ENCODE assay signal across 25 cellular contexts in the genomic region with DNA sequence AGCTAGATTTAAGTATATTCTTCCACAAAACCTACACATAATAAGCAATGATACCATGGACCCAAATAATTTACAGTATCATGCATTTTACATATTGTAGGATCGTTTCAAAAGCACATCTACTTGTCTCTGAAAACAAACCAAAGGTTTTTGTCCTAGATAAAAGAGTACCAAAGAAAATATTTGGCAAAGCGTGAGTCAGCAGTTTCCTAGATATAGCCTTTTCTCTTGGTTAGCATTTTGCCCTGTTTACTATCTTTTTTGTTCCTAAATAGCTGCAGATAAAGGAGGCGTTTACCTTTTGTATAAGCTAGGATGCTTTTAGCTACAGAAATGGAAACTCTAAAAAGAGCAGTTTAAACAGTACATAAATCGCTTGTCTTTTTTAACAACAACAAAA.
A peak's percentile ranks its signal among the peaks of the same experiment; 100 is the strongest.
DNase-seq lines count a peak whose midpoint lies in the region; ATAC-seq, FAIRE-seq and TF ChIP-seq lines count a peak whose summit lies in the region.
"Had no signal": no experiment of that assay in that cellular context is flagged by ENCODE, and none has a peak within 500 bp of the region (broad histone marks: within the 10 kb centered on the region; RNA-seq: fewer than 3 reads in every experiment).

No MANE protein-coding gene starts in this region.

- no peaks in the 10 kb centered on the region for H3K79me2 ChIP-seq in GM23338 (replicated peaks; ENCODE audit: insufficient read depth)
- H3K79me2 ChIP-seq in K562 (ENCODE audit: control insufficient read depth, insufficient read depth, low read length) = no peaks in the 10 kb centered on the region
- no peaks in the 10 kb centered on the region for H3K79me2 ChIP-seq in HepG2 (ENCODE audit: insufficient read depth, low read length)

- H3K27me3 Mint-ChIP-seq in GM23338 (ENCODE audit: insufficient read depth, low read depth, poor library complexity) = peaks cover 3% of the 10 kb centered on the region
- H3K27me3 Mint-ChIP-seq: B cell; effector memory CD8-positive, alpha-beta T cell; IgD-negative memory B cell had no signal

- no peak for TF ChIP-seq CTCF in GM23338 (conservative IDR thresholded peaks at IDR 0.05; ENCODE audit: low read depth in 2 of 2)
- TF ChIP-seq CTCF in K562 (IDR thresholded peaks at IDR 0.05 in 2 of 3, conservative IDR thresholded peaks at IDR 0.05 in 1 of 3; ENCODE audit: insufficient read depth in 2 of 3, low read depth in 1 of 3, low read length in 3 of 3) = no peak
- TF ChIP-seq CTCF in HepG2 (CRISPR knock-in tag; IDR thresholded peaks at IDR 0.05) = no peak

- POLR2A ChIA-PET in K562 (lab: Yijun Ruan, JAX) (no interaction called here), HepG2 (lab: Yijun Ruan, JAX) (no interaction called here)

- H3K9me1 ChIP-seq in K562 (ENCODE audit: control insufficient read depth, insufficient read depth, low read length) = no peaks in the 10 kb centered on the region

- no peak overlapping the region; the same call in 1 of the 2 replicates for H2AFZ ChIP-seq in GM23338
- H2AFZ ChIP-seq in K562 (ENCODE audit: low read depth, low read length) = no peak overlapping the region
- no peak overlapping the region for H2AFZ ChIP-seq in HepG2 (ENCODE audit: low read length)

- intact Hi-C loops in K562 (cut with micrococcal nuclease) (no loop called here), HepG2 (cut with micrococcal nuclease; ENCODE audit: unreplicated experiment) (no loop called here), posterior cingulate gyrus (cut with DNase I) (no loop called here)

- peaks cover 3% of the 10 kb centered on the region; the same call in 2 of the 3 replicates for H3K9me3 Mint-ChIP-seq in GM23338
- H3K9me3 Mint-ChIP-seq: nephron progenitor cell had no signal

- no peaks in the 10 kb centered on the region for H3K36me3 Mint-ChIP-seq in GM23338 (ENCODE audit: low read depth)
- H3K36me3 Mint-ChIP-seq: IgD-negative memory B cell had no signal

- no peak overlapping the region for H3K27ac Mint-ChIP-seq in GM23338
- H3K27ac Mint-ChIP-seq: B cell; effector memory CD8-positive, alpha-beta T cell; IgD-negative memory B cell; nephron progenitor cell had no signal

- in situ Hi-C loops in K562 (cut with MboI) (no loop called here), HepG2 (cut with HindIII; ENCODE audit: extremely low pct_ligation_motif_present, low pct_unique_long_range_greater_than_20kb) (no loop called here)

- TF ChIP-seq POLR2A in K562 (conservative IDR thresholded peaks at IDR 0.05) = no peak
- TF ChIP-seq POLR2A in HepG2 (IDR thresholded peaks at IDR 0.05; ENCODE audit: insufficient read depth in 1 of 2, low read depth in 2 of 2, low read length in 2 of 2) = no peak

- ATAC-seq in GM23338 (no peak), K562 (no peak), HepG2 (no peak), HG02973 (IDR thresholded peaks at IDR 0.05; ENCODE audit: unreplicated experiment) (no peak)
- ATAC-seq: effector memory CD8-positive, alpha-beta T cell; GM12878 had no signal

- H3K27ac ChIP-seq in GM23338 (ENCODE audit: low read depth) (peak overlapping the region; percentile 6; the same call in 1 of the 2 replicates), K562 (ENCODE audit: extremely low read depth, low read depth, low read length) (no peak overlapping the region), HepG2 (ENCODE audit: extremely low read length, insufficient read depth, low read length) (no peak overlapping the region)
- H3K27ac ChIP-seq: psoas muscle, SJSA1, suprapubic skin had no signal

- peaks cover 26% of the 10 kb centered on the region for H3K4me1 Mint-ChIP-seq in GM23338

- H3K9me3 ChIP-seq in K562 (replicated peaks; ENCODE audit: control insufficient read depth, insufficient read depth, low read depth, low read length) (no peaks in the 10 kb centered on the region), HepG2 (ENCODE audit: low read length) (no peaks in the 10 kb centered on the region)
- H3K9me3 ChIP-seq: psoas muscle, SJSA1, suprapubic skin had no signal

- no peak for TF ChIP-seq RAD21 in K562 (CRISPR knock-in tag; conservative IDR thresholded peaks at IDR 0.05 in 1 of 2, IDR thresholded peaks at IDR 0.05 in 1 of 2)
- TF ChIP-seq RAD21 in HepG2 (CRISPR knock-in tag; IDR thresholded peaks at IDR 0.05) = no peak

- H3K4me3 Mint-ChIP-seq in GM23338 = no peak overlapping the region
- H3K4me3 Mint-ChIP-seq: B cell; effector memory CD8-positive, alpha-beta T cell; IgD-negative memory B cell; nephron progenitor cell had no signal

- 0% methylated on average over 4 of the region's 4 CpGs for WGBS in K562 (ENCODE audit: insufficient coverage, low coverage, missing lambda C conversion rate)
- WGBS in HepG2 (ENCODE audit: low lambda C conversion rate) = under 1% methylated on average over 4 of the region's 4 CpGs

- H3K4me2 ChIP-seq in GM23338 (no peak overlapping the region), K562 (ENCODE audit: insufficient read depth, low read length) (no peak overlapping the region), HepG2 (ENCODE audit: low read depth, low read length) (no peak overlapping the region)

- H4K20me1 ChIP-seq in GM23338 (replicated peaks; ENCODE audit: insufficient read depth) (no peaks in the 10 kb centered on the region), K562 (replicated peaks; ENCODE audit: control insufficient read depth, insufficient read depth, low read length) (no peaks in the 10 kb centered on the region), HepG2 (ENCODE audit: insufficient read depth, low read length) (no peaks in the 10 kb centered on the region)

- H3K4me3 ChIP-seq in GM23338 = no peak overlapping the region
- H3K4me3 ChIP-seq in K562 = no peak overlapping the region
- H3K4me3 ChIP-seq in HepG2 (replicated peaks in 1 of 3; ENCODE audit: insufficient read depth in 1 of 3, low read depth in 2 of 3, low read length in 3 of 3) = no peak overlapping the region
- H3K4me3 ChIP-seq: GM12878, psoas muscle, SJSA1, suprapubic skin had no signal

- peak; percentile 40 for DNase-seq in GM23338 (ENCODE audit: low spot score)
- peak; percentile 6 for DNase-seq in NCI-H146 (lab: John Stamatoyannopoulos, UW)
- peak in 1 of 4 experiments; percentile 8 for DNase-seq in K562 (ENCODE audit: extremely low read depth in 1 of 4, low spot score in 3 of 4)
- DNase-seq in HepG2 (ENCODE audit: low spot score) = no peak
- no peak for DNase-seq in NOMO-1 treated with dmso at 0.1 percent for 144 hours (lab: John Stamatoyannopoulos, UW; ENCODE audit: unreplicated experiment)
- no peak for DNase-seq in activated CD8-positive, alpha-beta memory T cell treated with anti-CD3 and anti-CD28 coated beads for 24 hours
- no peak for DNase-seq in posterior cingulate gyrus
- DNase-seq: activated CD8-positive, alpha-beta memory T cell treated with anti-CD3 and anti-CD28 coated beads, Interleukin-2, amount 50 U/mL, for 4 hours; activated gamma-delta T cell; amniotic stem cell; cerebellar nuclear complex; effector memory CD8-positive, alpha-beta T cell; GDM1; NCI-H2081 treated with DMSO at 0.1 percent for 48 hours; NCI-H524 treated with DMSO at 0.1 percent for 48 hours; nephron progenitor cell; PC-3; psoas muscle; stimulated activated CD4-positive, alpha-beta T cell treated with anti-CD3 and anti-CD28 coated beads, Interleukin-12 subunit alpha, Interleukin-12 subunit beta, amount 100 ng/mL, for 4 hours had no signal

- no peaks in the 10 kb centered on the region for H3K36me3 ChIP-seq in GM23338 (ENCODE audit: insufficient read depth)
- H3K36me3 ChIP-seq in K562 (ENCODE audit: control insufficient read depth, insufficient read depth, low read length) = no peaks in the 10 kb centered on the region
- no peaks in the 10 kb centered on the region for H3K36me3 ChIP-seq in HepG2 (replicated peaks in 1 of 2; ENCODE audit: control insufficient read depth in 1 of 2, insufficient read depth in 2 of 2, low read length in 2 of 2)
- H3K36me3 ChIP-seq: SJSA1, suprapubic skin had no signal

- CTCF ChIA-PET in K562 (lab: Yijun Ruan, JAX; ENCODE audit: low intra/inter-chr PET ratio) (no interaction called here), HepG2 (lab: Yijun Ruan, JAX; ENCODE audit: low intra/inter-chr PET ratio, low total read pairs) (no interaction called here)

- TF ChIP-seq EP300 in K562 (IDR thresholded peaks at IDR 0.05; ENCODE audit: low read length) (no peak), HepG2 (IDR thresholded peaks at IDR 0.05; ENCODE audit: low read depth in 2 of 2, low read length in 2 of 2) (no peak), HepG2 (CRISPR knock-in tag; IDR thresholded peaks at IDR 0.05; ENCODE audit: borderline replicate concordance) (no peak)

- no peaks in the 10 kb centered on the region for H3F3A ChIP-seq in GM23338 (replicated peaks; ENCODE audit: low read depth)

- H3K9ac ChIP-seq in K562 (ENCODE audit: insufficient read depth in 1 of 2, low read depth in 2 of 2, low read length in 2 of 2) = no peak overlapping the region
- H3K9ac ChIP-seq in HepG2 (ENCODE audit: insufficient read depth, low read depth, low read length) = no peak overlapping the region

- FAIRE-seq in K562 (lab: Jason Lieb, UNC) = no peak
- no peak for FAIRE-seq in HepG2 (lab: Jason Lieb, UNC)
- FAIRE-seq: GM12878 had no signal

- peaks cover 43% of the 10 kb centered on the region for H3K4me1 ChIP-seq in GM23338 (ENCODE audit: insufficient read depth)
- H3K4me1 ChIP-seq in K562 (replicated peaks in 1 of 2; ENCODE audit: control insufficient read depth in 2 of 2, insufficient read depth in 2 of 2, low read length in 2 of 2) = no peaks in the 10 kb centered on the region
- no peaks in the 10 kb centered on the region for H3K4me1 ChIP-seq in HepG2 (ENCODE audit: insufficient read depth, low read length)

- H3K9me2 ChIP-seq in GM23338 (ENCODE audit: insufficient read depth) = no peaks in the 10 kb centered on the region

- no peaks in the 10 kb centered on the region for H3K27me3 ChIP-seq in GM23338 (ENCODE audit: insufficient read depth)
- no peaks in the 10 kb centered on the region for H3K27me3 ChIP-seq in K562 (ENCODE audit: control insufficient read depth in 2 of 2, insufficient read depth in 2 of 2, low read length in 2 of 2)
- no peaks in the 10 kb centered on the region for H3K27me3 ChIP-seq in HepG2 (ENCODE audit: control insufficient read depth in 1 of 2, insufficient read depth in 2 of 2, low read length in 2 of 2)
- H3K27me3 ChIP-seq: SJSA1, suprapubic skin had no signal

- no TSS peak for BruUV-seq in K562 (replicated peaks; lab: Mats Ljungman, UMichigan)
- BruUV-seq in HepG2 (replicated peaks; lab: Mats Ljungman, UMichigan) = no TSS peak

TF ChIP-seq in GM23338, 12 proteins besides CTCF, POLR2A, EP300 and RAD21 (continues in another document):
- no peak for TF ChIP-seq ZNF331 (CRISPR knock-in tag; IDR thresholded peaks at IDR 0.05; ENCODE audit: low read depth)
- no peak for TF ChIP-seq CREB1 (CRISPR knock-in tag; IDR thresholded peaks at IDR 0.05; ENCODE audit: low read depth)

TF ChIP-seq in K562, 482 proteins besides CTCF, POLR2A, EP300 and RAD21 (continues in another document):
- TF ChIP-seq NCOR1 (IDR thresholded peaks at IDR 0.05) = no peak
- peak; percentile 72 for TF ChIP-seq BACH1 (tag; IDR thresholded peaks at IDR 0.05)
- peak; percentile 91 for TF ChIP-seq ZNF316 (IDR thresholded peaks at IDR 0.05)
- TF ChIP-seq MAFF (IDR thresholded peaks at IDR 0.05; ENCODE audit: low read length) = peak; percentile 83

TF ChIP-seq in HepG2, 621 proteins besides CTCF, POLR2A, EP300 and RAD21 (continues in another document):
- no peak for TF ChIP-seq ZNF776 (CRISPR knock-in tag; IDR thresholded peaks at IDR 0.05)
- TF ChIP-seq MAFF (IDR thresholded peaks at IDR 0.05; ENCODE audit: low read depth, low read length) = peak; percentile 86
- no peak for TF ChIP-seq NFKB2 (CRISPR knock-in tag; IDR thresholded peaks at IDR 0.05; ENCODE audit: borderline replicate concordance)

Comparison
In these comparisons a context has a peak if more than half of its experiments do, and no peak if none do; other contexts are left out.
1. DNase-seq: peak in GM23338 (single experiment) and NCI-H146 (single experiment); none in HepG2 (single experiment), NOMO-1 treated with dmso at 0.1 percent for 144 hours (single experiment), activated CD8-positive, alpha-beta memory T cell treated with anti-CD3 and anti-CD28 coated beads for 24 hours (single experiment) and posterior cingulate gyrus (0 of 10).